22 cellular contexts compared by ENCODE assay signal in the genomic region with DNA sequence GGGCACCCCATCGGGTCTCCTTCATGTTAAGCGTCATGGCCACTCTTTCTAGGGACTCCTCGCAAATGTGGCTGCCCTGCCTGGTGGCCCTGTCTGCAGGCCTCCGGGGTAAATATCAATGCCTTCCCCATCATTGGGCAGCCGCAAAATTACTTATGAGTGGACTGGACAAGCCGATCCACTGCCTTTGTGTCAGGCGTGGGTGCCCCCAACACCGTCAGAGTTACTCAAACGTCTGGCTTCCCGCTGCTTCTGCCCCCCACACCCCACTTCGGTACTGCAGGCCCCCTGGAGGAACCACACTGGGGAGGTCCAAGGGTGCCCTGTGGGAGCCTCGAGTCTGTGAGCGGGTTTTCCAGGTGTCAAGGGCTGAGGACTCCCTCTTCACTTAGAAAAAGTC. TPM values are rescaled to one million over a fixed set of nuclear protein-coding genes. Genes with fewer than 3 reads are reported as not detected.
"Had no signal": no experiment of that assay in that cellular context is flagged by ENCODE, and none has a peak within 500 bp of the region (broad histone marks: within the 10 kb centered on the region; RNA-seq: fewer than 3 reads in every experiment).

No MANE protein-coding gene starts in this region.

- DNase-seq: cortex of kidney; effector memory CD8-positive, alpha-beta T cell; esophagus squamous epithelium; foreskin melanocyte; glutamatergic neuron; left ventricle myocardium superior; lower lobe of right lung; natural killer cell; retina; spleen; stimulated activated CD4-positive, alpha-beta T cell treated with anti-CD3 and anti-CD28 coated beads, Interleukin-2, amount 100 ng/mL, for 48 hours; stimulated activated naive B cell treated with anti-CD40 and anti-IgM and Interleukin-4, amounts not matched to agents 10 μg/mL and 1 μg/mL and 100 μg/mL, for 72 hours; upper lobe of right lung had no signal

- H3K27ac Mint-ChIP-seq: effector memory CD8-positive, alpha-beta T cell; natural killer cell; stimulated activated naive CD8-positive, alpha-beta T cell treated with anti-CD3 and anti-CD28 coated beads, Interleukin-15, Interleukin-2, amounts not matched to agents 100 ng/mL and 50 ng/mL, for 24 hours had no signal

- H3K36me3 ChIP-seq: esophagus squamous epithelium, lower lobe of right lung, neutrophil, pancreas, thoracic aorta, upper lobe of right lung, vagina had no signal

- H3K36me3 Mint-ChIP-seq: natural killer cell had no signal

- H3K9me3 Mint-ChIP-seq: effector memory CD8-positive, alpha-beta T cell; natural killer cell; stimulated activated naive B cell treated with anti-CD40 and anti-IgM and Interleukin-4, amounts not matched to agents 10 μg/mL and 1 μg/mL and 100 μg/mL, for 72 hours; stimulated activated naive CD8-positive, alpha-beta T cell treated with anti-CD3 and anti-CD28 coated beads, Interleukin-15, Interleukin-2, amounts not matched to agents 100 ng/mL and 50 ng/mL, for 24 hours had no signal

- H3K4me3 Mint-ChIP-seq: effector memory CD8-positive, alpha-beta T cell; natural killer cell; stimulated activated naive B cell treated with anti-CD40 and anti-IgM and Interleukin-4, amounts not matched to agents 10 μg/mL and 1 μg/mL and 100 μg/mL, for 72 hours; stimulated activated naive CD8-positive, alpha-beta T cell treated with anti-CD3 and anti-CD28 coated beads, Interleukin-15, Interleukin-2, amounts not matched to agents 100 ng/mL and 50 ng/mL, for 24 hours had no signal

- H3K4me3 ChIP-seq: esophagus squamous epithelium, lower lobe of right lung, pancreas, skin epidermis, spleen, thoracic aorta, tibial nerve, upper lobe of right lung, vagina had no signal

- H3K4me1 ChIP-seq: lower lobe of right lung, pancreas, upper lobe of right lung had no signal

- H3K9me3 ChIP-seq: esophagus squamous epithelium, lower lobe of right lung, neutrophil, pancreas, spleen, thoracic aorta, tibial nerve, upper lobe of right lung, vagina had no signal

RNA-seq across cellular contexts. Expression of gene LHX3, which starts 3.8 kb away (rescaled TPM):
- polyA plus RNA-seq: keratinocyte, neural cell, pancreas, spleen had no signal
